In the genomic region with DNA sequence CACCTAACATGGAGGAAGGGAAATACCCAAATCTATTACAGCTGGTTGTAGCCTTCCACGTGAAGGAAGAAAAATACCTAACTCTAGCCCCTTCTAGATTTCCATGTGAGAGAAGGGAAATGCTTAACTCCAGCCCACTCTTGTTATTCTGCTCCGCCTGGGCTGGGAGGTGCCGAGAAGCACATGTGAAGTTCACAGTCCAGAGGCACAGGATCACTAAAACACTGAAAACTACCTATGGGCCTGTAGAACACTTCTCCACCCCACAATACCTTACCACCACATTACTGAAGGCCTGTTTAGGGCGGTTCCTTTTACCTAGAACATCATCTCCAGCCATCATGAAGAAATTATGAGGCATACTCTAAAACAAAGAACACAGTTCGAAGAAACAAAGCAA, we compare ENCODE assay signal across 23 cellular contexts. TPM values are rescaled to one million over a fixed set of nuclear protein-coding genes. Genes with fewer than 3 reads are reported as not detected.
"Had no signal": no experiment of that assay in that cellular context is flagged by ENCODE, and none has a peak within 500 bp of the region (broad histone marks: within the 10 kb centered on the region; RNA-seq: fewer than 3 reads in every experiment).

No MANE protein-coding gene starts in this region.

- H3K27ac ChIP-seq: body of pancreas, heart left ventricle, prostate gland, stomach, testis, upper lobe of right lung had no signal

- H3K4me1 Mint-ChIP-seq: natural killer cell had no signal

- H3K27ac Mint-ChIP-seq: activated naive CD8-positive, alpha-beta T cell; activated T-cell treated with anti-CD3 and anti-CD28 coated beads, Interleukin-2, amount 50 U/mL, for 72 hours; natural killer cell; WTC11 had no signal

- FAIRE-seq: islet of Langerhans had no signal

- H3K4me3 ChIP-seq: body of pancreas, heart left ventricle, lung, prostate gland, stomach, testis, upper lobe of right lung had no signal

- H3K4me3 Mint-ChIP-seq: activated naive CD8-positive, alpha-beta T cell; activated T-cell treated with anti-CD3 and anti-CD28 coated beads, Interleukin-2, amount 50 U/mL, for 72 hours; natural killer cell; WTC11 had no signal

- H3K27me3 ChIP-seq: body of pancreas, heart left ventricle, stomach, testis, upper lobe of right lung had no signal

- H3K9me3 Mint-ChIP-seq: activated T-cell treated with anti-CD3 and anti-CD28 coated beads, Interleukin-2, amount 50 U/mL, for 72 hours had no signal

- DNase-seq: activated CD4-positive, alpha-beta T cell treated with anti-CD3 and anti-CD28 coated beads for 4 hours; activated CD8-positive, alpha-beta memory T cell treated with anti-CD3 and anti-CD28 coated beads, Interleukin-2, amount 50 U/mL, for 48 hours; activated gamma-delta T cell treated with Interleukin-2 at 50 U/mL for 16 hours; activated T-cell treated with anti-CD3 and anti-CD28 coated beads, Interleukin-2, amount 50 U/mL, for 72 hours; amniotic stem cell; body of pancreas; caudate nucleus; effector CD8-positive, alpha-beta T cell; heart left ventricle; left colon; natural killer cell; occipital lobe; right cardiac atrium; stimulated activated CD4-positive, alpha-beta T cell treated with anti-CD3 and anti-CD28 coated beads, Interleukin-1b, Interleukin-23, amount 100 ng/mL, for 48 hours; stomach; T-helper 2 cell; testis; upper lobe of right lung had no signal

- H3K4me1 ChIP-seq: body of pancreas, prostate gland, testis, upper lobe of right lung had no signal

- H3K36me3 ChIP-seq: heart left ventricle, prostate gland, stomach, upper lobe of right lung had no signal

- ATAC-seq: activated T-cell treated with anti-CD3 and anti-CD28 coated beads, Interleukin-2, amount 50 U/mL, for 72 hours; body of pancreas; left colon; natural killer cell; right cardiac atrium; upper lobe of right lung; WTC11 had no signal

- H3K9me3 ChIP-seq: body of pancreas, heart left ventricle, prostate gland, stomach, testis, upper lobe of right lung had no signal

- H3K36me3 Mint-ChIP-seq: activated naive CD8-positive, alpha-beta T cell; natural killer cell had no signal

RNA-seq across cellular contexts. Expression of a gene that starts 31.2 kb away (rescaled TPM):
- total RNA-seq: natural killer cell had no signal
